18 cellular contexts compared by ENCODE assay signal in the genomic region with DNA sequence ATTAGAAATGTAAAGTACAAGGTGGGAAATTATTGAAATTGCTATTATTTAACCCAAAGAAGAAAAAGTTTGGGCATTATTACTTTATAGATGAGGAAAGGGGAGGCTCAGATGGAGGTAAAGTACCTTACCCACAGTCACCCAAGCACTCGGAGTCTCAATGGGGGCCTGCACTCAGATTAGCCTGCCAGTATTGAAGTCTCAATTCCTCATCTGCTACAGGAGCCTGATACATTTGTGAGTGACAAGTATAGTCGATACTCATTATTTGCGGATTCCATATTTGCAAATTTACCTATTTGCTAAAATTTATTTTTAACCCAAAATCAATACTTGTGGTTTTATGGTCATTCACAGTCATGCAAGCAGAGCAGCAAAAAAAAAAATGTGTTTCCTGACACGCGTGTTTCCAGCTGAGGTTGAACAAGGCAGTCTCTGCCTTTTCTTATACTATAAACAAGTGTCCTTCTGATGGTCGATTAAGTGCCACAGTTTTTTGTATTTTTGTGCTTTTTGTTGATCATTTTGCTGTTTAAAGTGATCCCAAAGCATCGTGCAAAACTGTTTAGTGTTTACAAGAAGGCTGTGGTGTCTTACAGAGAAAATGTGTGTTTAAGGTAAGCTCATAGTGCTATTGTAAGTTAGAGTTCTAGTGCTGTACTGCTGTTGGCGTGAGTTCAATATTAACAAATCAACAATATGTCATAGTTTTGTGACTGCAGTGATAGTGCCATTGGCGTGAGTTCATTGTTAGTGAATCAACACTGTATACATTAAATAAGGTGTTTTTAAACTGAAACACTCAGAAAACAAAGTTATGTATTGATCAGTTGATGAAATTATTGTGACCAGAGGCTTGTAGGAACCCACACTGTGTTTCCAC. TPM values are rescaled to one million over a fixed set of nuclear protein-coding genes. Genes with fewer than 3 reads are reported as not detected.
DNase-seq lines count a peak whose midpoint lies in the region; ATAC-seq, FAIRE-seq and TF ChIP-seq lines count a peak whose summit lies in the region.
"Had no signal": no experiment of that assay in that cellular context is flagged by ENCODE, and none has a peak within 500 bp of the region (broad histone marks: within the 10 kb centered on the region; RNA-seq: fewer than 3 reads in every experiment).

No MANE protein-coding gene starts in this region.

- peaks cover 0 to 15% (median 0%) of the 10 kb centered on the region in 3 donors for H3K4me1 ChIP-seq in pancreas
- no peaks in the 10 kb centered on the region; a peak in 2 of 4 replicates for H3K4me1 ChIP-seq in SK-N-SH (ENCODE audit: control insufficient read depth in 1 of 2, insufficient read depth in 2 of 2, low read depth in 1 of 2, low read length in 1 of 2)

- FAIRE-seq in pancreas (lab: Jason Lieb, UNC), result no peak
- FAIRE-seq: GM12878 had no signal

- H3K9ac ChIP-seq in SK-N-SH, result no peak overlapping the region

- H3K4me3 ChIP-seq in pancreas (no peak overlapping the region), SK-N-SH (ENCODE audit: low read depth in 2 of 2, low read length in 1 of 2) (no peak overlapping the region)
- H3K4me3 ChIP-seq: GM12878, HAP-1, PC-9 had no signal

- TF ChIP-seq EP300 in SK-N-SH (IDR thresholded peaks at IDR 0.05; ENCODE audit: borderline replicate concordance in 1 of 2, low read depth in 1 of 2, low read length in 1 of 2), result no peak

- H3K9me3 ChIP-seq in pancreas (no peaks in the 10 kb centered on the region), SK-N-SH (no peaks in the 10 kb centered on the region)
- H3K9me3 ChIP-seq: HAP-1 had no signal

- peak; percentile 63 for ATAC-seq in GM18868 (IDR thresholded peaks at IDR 0.05; ENCODE audit: unreplicated experiment)
- peak; percentile 59 for ATAC-seq in HG02884 (IDR thresholded peaks at IDR 0.05; ENCODE audit: unreplicated experiment)
- ATAC-seq in pancreas, result peak in 3 of 4 donors; percentile 50 to 64 (median 58)
- ATAC-seq in HG02623 (IDR thresholded peaks at IDR 0.05; ENCODE audit: unreplicated experiment), result no peak
- ATAC-seq: GM12878 had no signal

- no peak for TF ChIP-seq RAD21 in SK-N-SH (IDR thresholded peaks at IDR 0.05; ENCODE audit: low read length)

- CTCF ChIA-PET in HEK293T (lab: Yijun Ruan, JAX) (no interaction called here), SK-N-SH (lab: Yijun Ruan, JAX) (no interaction called here)

- no peaks in the 10 kb centered on the region for H4K20me1 ChIP-seq in SK-N-SH (ENCODE audit: insufficient read depth)

- POLR2A ChIA-PET in HEK293T (lab: Yijun Ruan, JAX) (no interaction called here), SK-N-SH (lab: Yijun Ruan, JAX) (no interaction called here)

- H3K79me2 ChIP-seq in SK-N-SH (ENCODE audit: insufficient read depth), result no peaks in the 10 kb centered on the region

- no peaks in the 10 kb centered on the region for H3K9me2 ChIP-seq in SK-N-SH

- H3K36me3 ChIP-seq in pancreas (no peaks in the 10 kb centered on the region), SK-N-SH (replicated peaks in 1 of 2; ENCODE audit: control insufficient read depth in 1 of 2, insufficient read depth in 2 of 2, low read length in 1 of 2) (no peaks in the 10 kb centered on the region)
- H3K36me3 ChIP-seq: HAP-1 had no signal

- H3K4me2 ChIP-seq in SK-N-SH, result no peak overlapping the region
- H3K4me2 ChIP-seq: PC-9 had no signal

- H3K27ac ChIP-seq in pancreas (no peak overlapping the region), SK-N-SH (ENCODE audit: low read depth in 2 of 2, low read length in 1 of 2) (no peak overlapping the region)
- H3K27ac ChIP-seq: PC-9 had no signal

- no peaks in the 10 kb centered on the region for H3F3A ChIP-seq in SK-N-SH (replicated peaks; ENCODE audit: insufficient read depth)

- H2AFZ ChIP-seq in SK-N-SH (ENCODE audit: low read depth), result no peak overlapping the region
- H2AFZ ChIP-seq: PC-9 had no signal

- WGBS in pancreas, 2 donors, result 18 to 21% methylated on average over 9 of the region's 9 CpGs
- WGBS in SK-N-SH (ENCODE audit: low lambda C conversion rate), result 91% methylated on average over 9 of the region's 9 CpGs

- DNase-seq in NCI-H774 (lab: John Stamatoyannopoulos, UW) (peak; percentile 11), pancreas (no peak), HEK293T (ENCODE audit: extremely low spot score) (no peak), SK-N-SH (no peak)
- DNase-seq in stimulated activated CD4-positive, alpha-beta T cell treated with anti-CD3 and anti-CD28 coated beads, Interleukin-4, amount 100 ng/mL, for 4 hours, result no peak
- DNase-seq: ACHN; CD4-positive, CD25-positive, alpha-beta regulatory T cell; DMS79; Karpas-422; NCI-H1417 treated with DMSO at 0.1 percent for 48 hours; NCI-H2081; NCI-H69; PC-9 had no signal

- no peaks in the 10 kb centered on the region for H3K27me3 ChIP-seq in pancreas
- no peaks in the 10 kb centered on the region for H3K27me3 ChIP-seq in SK-N-SH (ENCODE audit: insufficient read depth)

- intact Hi-C loops in pancreas (cut with DNase I), result no loop called here

- TF ChIP-seq CTCF in pancreas (IDR thresholded peaks at IDR 0.05), result no peak
- no peak for TF ChIP-seq CTCF in SK-N-SH (IDR thresholded peaks at IDR 0.05)

TF ChIP-seq in HEK293T, 16 proteins besides CTCF, POLR2A, EP300 and RAD21:
- no peak for TF ChIP-seq NFRKB (IDR thresholded peaks at IDR 0.05)
- no peak for TF ChIP-seq ZNF384 (IDR thresholded peaks at IDR 0.05)
- TF ChIP-seq FOXK2 (IDR thresholded peaks at IDR 0.05), result no peak

TF ChIP-seq in SK-N-SH, 30 proteins besides CTCF, POLR2A, EP300 and RAD21:
- no peak for TF ChIP-seq MXI1 (IDR thresholded peaks at IDR 0.05; ENCODE audit: low read depth, low read length)
- TF ChIP-seq, protein P1, sequence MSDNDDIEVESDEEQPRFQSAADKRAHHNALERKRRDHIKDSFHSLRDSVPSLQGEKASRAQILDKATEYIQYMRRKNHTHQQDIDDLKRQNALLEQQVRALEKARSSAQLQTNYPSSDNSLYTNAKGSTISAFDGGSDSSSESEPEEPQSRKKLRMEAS (IDR thresholded peaks at IDR 0.05; ENCODE audit: low read depth), result no peak
- no peak for TF ChIP-seq CHD2 (IDR thresholded peaks at IDR 0.05; ENCODE audit: low read length, partially characterized antibody)
- TF ChIP-seq IRF3 (IDR thresholded peaks at IDR 0.05; ENCODE audit: low read depth, low read length), result no peak
- TF ChIP-seq, protein P2, sequence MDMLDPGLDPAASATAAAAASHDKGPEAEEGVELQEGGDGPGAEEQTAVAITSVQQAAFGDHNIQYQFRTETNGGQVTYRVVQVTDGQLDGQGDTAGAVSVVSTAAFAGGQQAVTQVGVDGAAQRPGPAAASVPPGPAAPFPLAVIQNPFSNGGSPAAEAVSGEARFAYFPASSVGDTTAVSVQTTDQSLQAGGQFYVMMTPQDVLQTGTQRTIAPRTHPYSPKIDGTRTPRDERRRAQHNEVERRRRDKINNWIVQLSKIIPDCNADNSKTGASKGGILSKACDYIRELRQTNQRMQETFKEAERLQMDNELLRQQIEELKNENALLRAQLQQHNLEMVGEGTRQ (IDR thresholded peaks at IDR 0.05; ENCODE audit: borderline replicate concordance, low read depth, low read length), result no peak
- no peak for TF ChIP-seq USF1 (IDR thresholded peaks at IDR 0.05; ENCODE audit: borderline replicate concordance, low read depth)
- no peak for TF ChIP-seq TCF12 (IDR thresholded peaks at IDR 0.05)
- TF ChIP-seq ZBTB33 (IDR thresholded peaks at IDR 0.05; ENCODE audit: borderline replicate concordance, low read depth), result no peak
- TF ChIP-seq NFIC (IDR thresholded peaks at IDR 0.05; ENCODE audit: borderline replicate concordance), result no peak
- TF ChIP-seq GATA2 (CRISPR knock-in tag; IDR thresholded peaks at IDR 0.05), result no peak
- TF ChIP-seq NRF1 (IDR thresholded peaks at IDR 0.05; ENCODE audit: low read depth, low read length), result no peak
- TF ChIP-seq RXRA (IDR thresholded peaks at IDR 0.05; ENCODE audit: borderline replicate concordance, low read depth), result no peak
- TF ChIP-seq MEF2A (IDR thresholded peaks at IDR 0.05; ENCODE audit: borderline replicate concordance, low read depth), result no peak
- no peak for TF ChIP-seq RFX5 (IDR thresholded peaks at IDR 0.05; ENCODE audit: low read length)
- no peak for TF ChIP-seq GABPA (IDR thresholded peaks at IDR 0.05; ENCODE audit: low read depth)

RNA-seq across cellular contexts. Expression of gene ARHGEF26, which starts 48.0 kb away (rescaled TPM):
- 1 to 10 TPM; 2.7 to 6.5 (median 4.4) TPM for total RNA-seq in pancreas
- polyA plus RNA-seq in pancreas, result 1 to 10 TPM; 5.2 to 5.4 TPM
- 0.70 and 1.2 TPM in 2 replicates for polyA plus RNA-seq in SK-N-SH (2012; rRNA removed)
- polyA plus RNA-seq in SK-N-SH (2012; cell fraction: cytosol; rRNA removed), result 1.6 and 1.8 TPM in 2 replicates
- 2.4 and 2.5 TPM in 2 replicates for polyA plus RNA-seq in SK-N-SH (2012; cell fraction: nucleus; rRNA removed)
- total RNA-seq: CD4-positive, CD25-positive, alpha-beta regulatory T cell had no signal
